ENCODE assay signal across 15 cellular contexts in genomic region chr2:222410534-222410933, GRCh38. TPM values are rescaled to one million over a fixed set of nuclear protein-coding genes. Genes with fewer than 3 reads are reported as not detected.
DNase-seq lines count a peak whose midpoint lies in the region; FAIRE-seq and TF ChIP-seq lines count a peak whose summit lies in the region.
"Had no signal": no experiment of that assay in that cellular context is flagged by ENCODE, and none has a peak within 500 bp of the region (broad histone marks: within the 10 kb centered on the region; RNA-seq: fewer than 3 reads in every experiment).

No MANE protein-coding gene starts in this region.

- TF ChIP-seq CTCF in thyroid gland (IDR thresholded peaks at IDR 0.05) = no peak

- no peak for FAIRE-seq in GM12891 (lab: Jason Lieb, UNC)

- H3K36me3 ChIP-seq in thyroid gland (no peaks in the 10 kb centered on the region), MG63 (no peaks in the 10 kb centered on the region)

- DNase-seq in NCI-H345 (lab: John Stamatoyannopoulos, UW) = peak; percentile 23
- no peak for DNase-seq in NCI-H345 treated with DMSO at 0.1 percent for 48 hours (lab: John Stamatoyannopoulos, UW; ENCODE audit: unreplicated experiment)
- DNase-seq in NCI-H226 = peak; percentile 81
- peak; percentile 63 for DNase-seq in iPS DF 19.7 (ENCODE audit: low read depth, low spot score)
- peak; percentile 85 to 88 for DNase-seq in thyroid gland
- DNase-seq in GM12891 (ENCODE audit: insufficient read length, low spot score) = no peak
- no peak for DNase-seq in MG63
- no peak for DNase-seq in AML-193 (lab: John Stamatoyannopoulos, UW)
- DNase-seq: activated CD8-positive, alpha-beta T cell treated with anti-CD3 and anti-CD28 coated beads for 36 hours; hypothalamus; Karpas-422; NCI-H1694; NK-92 treated with Interleukin-12 subunit alpha and Interleukin-12 subunit beta, amount 100 ng/mL, for 24 hours; SIG-M5 had no signal

- H3K27me3 ChIP-seq in thyroid gland = no peaks in the 10 kb centered on the region
- H3K27me3 ChIP-seq in MG63 = no peaks in the 10 kb centered on the region

- intact Hi-C loops in thyroid gland (cut with DNase I) = no loop called here

- H3K4me3 ChIP-seq in thyroid gland (replicated peaks in 1 of 3) = no peak overlapping the region
- no peak overlapping the region for H3K4me3 ChIP-seq in MG63

- H3K4me1 ChIP-seq in thyroid gland = peaks cover 11 to 13% of the 10 kb centered on the region in 2 donors

- H3K27ac ChIP-seq in thyroid gland = peak overlapping the region; percentile 70 to 73 (median 71)

- TF ChIP-seq POLR2A in thyroid gland (IDR thresholded peaks at IDR 0.05) (peak in 1 of 2 donors; percentile 28), GM12891 (IDR thresholded peaks at IDR 0.05; ENCODE audit: low read depth, low read length) (no peak)

- WGBS in thyroid gland, 2 donors = 40 to 48% methylated on average over 4 of the region's 4 CpGs

- H3K9me3 ChIP-seq in thyroid gland (no peaks in the 10 kb centered on the region), MG63 (peaks cover 7% of the 10 kb centered on the region)

TF ChIP-seq in GM12891, 5 proteins besides CTCF, POLR2A, EP300 and RAD21:
- no peak for TF ChIP-seq PAX5 (IDR thresholded peaks at IDR 0.05; ENCODE audit: insufficient read depth, low read length, severe bottlenecking)
- TF ChIP-seq SPI1 (IDR thresholded peaks at IDR 0.05; ENCODE audit: low read depth, low read length) = no peak

RNA-seq across cellular contexts. Expression of gene SGPP2, which starts 13.8 kb away (rescaled TPM):
- total RNA-seq in thyroid gland = 10 to 100 TPM; 33.7 to 53.7 (median 46.6) TPM
- 16.4 TPM for polyA plus RNA-seq in GM12891 (2012; ENCODE audit: low read depth, missing spikeins)
- total RNA-seq in MG63 (2014; rRNA removed; shearing (Covaris generic); ENCODE audit: low replicate concordance) = not detected in 2 replicates
- total RNA-seq: dermis microvascular lymphatic vessel endothelial cell had no signal

Comparison
In these comparisons a context has a peak if more than half of its experiments do, and no peak if none do; other contexts are left out.
1. DNase-seq: peak in NCI-H345 (single experiment), NCI-H226 (single experiment), iPS DF 19.7 (single experiment) and thyroid gland (2 of 2); none in NCI-H345 treated with DMSO at 0.1 percent for 48 hours (single experiment), GM12891 (single experiment), MG63 (single experiment) and AML-193 (0 of 2).
2. RNA of gene SGPP2, which starts 13.8 kb away (total RNA-seq): 33.7 to 53.7 TPM in thyroid gland; not detected in MG63; every median in the first group is over 10 times any median in the second.